Comparison of ENCODE assay signal across 8 cellular contexts in the genomic region with DNA sequence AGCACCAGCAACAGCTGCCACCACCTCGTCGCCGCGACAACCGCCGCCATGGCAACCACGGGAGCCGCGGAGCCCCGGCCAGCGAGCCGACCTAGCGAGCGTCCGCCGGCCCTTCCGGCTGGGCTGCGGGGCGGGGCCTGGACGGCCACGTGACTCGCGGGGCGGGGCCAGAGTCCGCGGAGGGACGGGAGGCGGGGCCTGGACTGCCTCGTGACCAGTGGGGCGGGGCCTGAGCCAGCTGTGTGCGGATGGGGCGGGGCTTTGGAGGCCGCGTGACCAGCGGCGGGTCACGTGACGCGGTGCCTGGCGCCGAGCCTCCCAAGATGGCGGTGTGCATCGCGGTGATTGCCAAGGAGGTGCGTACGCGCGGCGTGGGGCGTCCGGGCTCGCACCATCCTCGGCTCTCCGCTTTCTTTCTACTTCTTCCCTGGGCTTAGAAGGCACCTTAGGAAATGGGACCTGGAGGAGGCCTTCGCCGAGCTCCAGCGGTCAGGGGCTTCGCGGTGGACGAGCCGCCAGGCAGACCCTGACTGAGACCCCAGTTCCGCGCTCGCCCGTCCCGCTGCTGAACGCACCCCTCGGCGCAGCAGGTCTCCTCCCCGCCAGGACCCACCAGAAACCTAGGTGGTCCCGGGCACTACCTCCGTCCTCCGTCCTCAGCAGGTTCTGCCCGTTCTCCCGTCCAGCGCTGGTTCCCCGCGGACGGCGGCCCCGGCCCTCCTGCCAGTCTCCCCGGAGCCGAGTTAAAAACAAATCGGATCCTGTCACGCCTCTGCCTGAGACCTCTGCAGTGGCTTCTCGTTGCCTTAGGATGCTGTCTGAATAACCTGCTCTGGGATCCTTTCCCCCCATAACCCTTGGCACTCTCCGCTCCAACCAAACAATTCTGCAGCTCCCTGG. TPM values are rescaled to one million over a fixed set of nuclear protein-coding genes. Genes with fewer than 3 reads are reported as not detected.
DNase-seq lines count a peak whose midpoint lies in the region; ATAC-seq and TF ChIP-seq lines count a peak whose summit lies in the region.

A gene with protein sequence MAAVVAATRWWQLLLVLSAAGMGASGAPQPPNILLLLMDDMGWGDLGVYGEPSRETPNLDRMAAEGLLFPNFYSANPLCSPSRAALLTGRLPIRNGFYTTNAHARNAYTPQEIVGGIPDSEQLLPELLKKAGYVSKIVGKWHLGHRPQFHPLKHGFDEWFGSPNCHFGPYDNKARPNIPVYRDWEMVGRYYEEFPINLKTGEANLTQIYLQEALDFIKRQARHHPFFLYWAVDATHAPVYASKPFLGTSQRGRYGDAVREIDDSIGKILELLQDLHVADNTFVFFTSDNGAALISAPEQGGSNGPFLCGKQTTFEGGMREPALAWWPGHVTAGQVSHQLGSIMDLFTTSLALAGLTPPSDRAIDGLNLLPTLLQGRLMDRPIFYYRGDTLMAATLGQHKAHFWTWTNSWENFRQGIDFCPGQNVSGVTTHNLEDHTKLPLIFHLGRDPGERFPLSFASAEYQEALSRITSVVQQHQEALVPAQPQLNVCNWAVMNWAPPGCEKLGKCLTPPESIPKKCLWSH (minus strand): TSS at position 120 of the 900 bp plus-strand sequence. CDS start 70 bp downstream, at position 50.
TRAPPC2L (plus strand) TSS at position 300 of the 900 bp plus-strand sequence; CDS start at position 324, 24 bp downstream.

- ATAC-seq in RWPE2 (ENCODE audit: low read depth) (peak; percentile 66), natural killer cell (peak; percentile 90 to 98 (median 92))

- H3K27me3 ChIP-seq in Loucy (ENCODE audit: insufficient read depth, low read length, poor library complexity, severe bottlenecking) (no peaks in the 10 kb centered on the region), RWPE2 (ENCODE audit: insufficient read depth, poor library complexity, severe bottlenecking) (no peaks in the 10 kb centered on the region)

- peaks cover 15% of the 10 kb centered on the region for H3K36me3 Mint-ChIP-seq in activated T-helper 2 cell treated with anti-CD3 and anti-CD28 coated beads, Interferon-gamma antibody, Interleukin-2, Interleukin-4, amounts not matched to agents 10 μg/mL and 5 μg/mL and 100 μg/mL, durations not matched to agents 14 hours and 24 hours and 36 hours (ENCODE audit: low read depth)
- H3K36me3 Mint-ChIP-seq in natural killer cell, result no peaks in the 10 kb centered on the region

- TF ChIP-seq CTCF in Loucy (conservative IDR thresholded peaks at IDR 0.05; ENCODE audit: low read length), result no peak
- TF ChIP-seq CTCF in RWPE2 (IDR thresholded peaks at IDR 0.05; ENCODE audit: poor library complexity, severe bottlenecking), result no peak
- no peak for TF ChIP-seq CTCF in fibroblast of mammary gland (conservative IDR thresholded peaks at IDR 0.05; ENCODE audit: control insufficient read depth, insufficient read depth, low read depth, low read length)
- no peak for TF ChIP-seq CTCF in natural killer cell (IDR thresholded peaks at IDR 0.05)

- H3K4me1 Mint-ChIP-seq in activated T-helper 2 cell treated with anti-CD3 and anti-CD28 coated beads, Interferon-gamma antibody, Interleukin-2, Interleukin-4, amounts not matched to agents 10 μg/mL and 5 μg/mL and 100 μg/mL, durations not matched to agents 14 hours and 24 hours and 36 hours (ENCODE audit: low read depth), result peaks cover 14% of the 10 kb centered on the region
- H3K4me1 Mint-ChIP-seq in natural killer cell, result peaks cover 23 to 33% of the 10 kb centered on the region in 2 donors

- no peaks in the 10 kb centered on the region for H4K20me1 ChIP-seq in Loucy (ENCODE audit: insufficient read depth, low read length, poor library complexity, severe bottlenecking)

- H3K4me1 ChIP-seq in Loucy (ENCODE audit: insufficient read depth, low read length, poor library complexity, severe bottlenecking) (peaks cover 14% of the 10 kb centered on the region), RWPE2 (ENCODE audit: insufficient read depth, poor library complexity, severe bottlenecking) (no peaks in the 10 kb centered on the region)

- H3F3A ChIP-seq in Loucy (ENCODE audit: low read depth), result no peaks in the 10 kb centered on the region

- H3K27ac ChIP-seq in RWPE2 (ENCODE audit: poor library complexity, severe bottlenecking), result no peak within 1 kb of the TSS

- intact Hi-C loops in activated T-helper 2 cell treated with anti-CD3 and anti-CD28 coated beads, Interferon-gamma antibody, Interleukin-2, Interleukin-4, amounts not matched to agents 10 μg/mL and 5 μg/mL and 100 μg/mL, durations not matched to agents 14 hours and 24 hours and 36 hours (cut with micrococcal nuclease), result loop anchor here (1.0 to 2.0 kb wide), 2 partner anchors 44 to 120 kb away; no protein-coding TSS in a partner anchor
- intact Hi-C loops in natural killer cell (cut with micrococcal nuclease), result loop anchor here (2.0 to 5.0 kb wide), 2 partner anchors 44 to 120 kb away; no protein-coding TSS in a partner anchor

- H3K9me3 ChIP-seq in Loucy (ENCODE audit: insufficient read depth, low read depth, low read length) (no peaks in the 10 kb centered on the region), RWPE2 (ENCODE audit: severe bottlenecking) (no peaks in the 10 kb centered on the region)

- H3K4me3 ChIP-seq in Loucy (ENCODE audit: low read length, poor library complexity, severe bottlenecking) (peak within 1 kb of the TSS; percentile 92), RWPE2 (ENCODE audit: severe bottlenecking) (peak within 1 kb of the TSS; percentile 89), fibroblast of mammary gland (ENCODE audit: control insufficient read depth, low read depth, low read length) (peak within 1 kb of the TSS; percentile 97)

- peak within 1 kb of the TSS; percentile 80; the same call in 1 of the 2 replicates for H2AFZ ChIP-seq in Loucy (ENCODE audit: low read length)

- DNase-seq in EH (ENCODE audit: low read depth) (peak; percentile 95), H4 (ENCODE audit: low spot score) (peak; percentile 93), RWPE2 (ENCODE audit: low spot score) (peak; percentile 98), fibroblast of mammary gland (ENCODE audit: low read depth) (peak; percentile 91), natural killer cell (peak; percentile 100)
- DNase-seq in activated T-helper 2 cell treated with anti-CD3 and anti-CD28 coated beads, Interferon-gamma antibody, Interleukin-2, Interleukin-4, amounts not matched to agents 10 μg/mL and 5 μg/mL and 100 μg/mL, durations not matched to agents 14 hours and 24 hours and 36 hours (ENCODE audit: low spot score), result peak; percentile 97
- DNase-seq in stimulated activated naive CD4-positive, alpha-beta T cell (lab: John Stamatoyannopoulos, UW), result peak; percentile 95 to 98 (median 97)

- peak within 1 kb of the TSS; percentile 88 for H3K27ac Mint-ChIP-seq in activated T-helper 2 cell treated with anti-CD3 and anti-CD28 coated beads, Interferon-gamma antibody, Interleukin-2, Interleukin-4, amounts not matched to agents 10 μg/mL and 5 μg/mL and 100 μg/mL, durations not matched to agents 14 hours and 24 hours and 36 hours
- peak within 1 kb of the TSS; percentile 91 to 93 for H3K27ac Mint-ChIP-seq in natural killer cell

- H3K4me3 Mint-ChIP-seq in activated T-helper 2 cell treated with anti-CD3 and anti-CD28 coated beads, Interferon-gamma antibody, Interleukin-2, Interleukin-4, amounts not matched to agents 10 μg/mL and 5 μg/mL and 100 μg/mL, durations not matched to agents 14 hours and 24 hours and 36 hours (ENCODE audit: low read depth), result peak within 1 kb of the TSS; percentile 97
- H3K4me3 Mint-ChIP-seq in natural killer cell, result peak within 1 kb of the TSS; percentile 97

- H3K9ac ChIP-seq in Loucy (ENCODE audit: low read depth, low read length, poor library complexity, severe bottlenecking), result peak within 1 kb of the TSS; percentile 61

- H3K4me2 ChIP-seq in Loucy (ENCODE audit: low read depth, low read length, poor library complexity, severe bottlenecking), result peak within 1 kb of the TSS; percentile 94

- H3K27me3 Mint-ChIP-seq in activated T-helper 2 cell treated with anti-CD3 and anti-CD28 coated beads, Interferon-gamma antibody, Interleukin-2, Interleukin-4, amounts not matched to agents 10 μg/mL and 5 μg/mL and 100 μg/mL, durations not matched to agents 14 hours and 24 hours and 36 hours (ENCODE audit: low read depth), result no peaks in the 10 kb centered on the region
- no peaks in the 10 kb centered on the region for H3K27me3 Mint-ChIP-seq in natural killer cell (ENCODE audit: low read depth in 2 of 2)

- H3K79me2 ChIP-seq in Loucy (ENCODE audit: insufficient read depth, low read length), result no peaks in the 10 kb centered on the region

- no peaks in the 10 kb centered on the region for H3K9me2 ChIP-seq in Loucy (replicated peaks; ENCODE audit: low read depth, low read length)

- no peaks in the 10 kb centered on the region for H3K9me3 Mint-ChIP-seq in activated T-helper 2 cell treated with anti-CD3 and anti-CD28 coated beads, Interferon-gamma antibody, Interleukin-2, Interleukin-4, amounts not matched to agents 10 μg/mL and 5 μg/mL and 100 μg/mL, durations not matched to agents 14 hours and 24 hours and 36 hours
- H3K9me3 Mint-ChIP-seq in natural killer cell, result no peaks in the 10 kb centered on the region

- no peaks in the 10 kb centered on the region for H3K36me3 ChIP-seq in Loucy (ENCODE audit: insufficient read depth, low read length)
- H3K36me3 ChIP-seq in RWPE2 (ENCODE audit: low read depth), result peaks cover 24% of the 10 kb centered on the region

RNA-seq across cellular contexts. Expression of the first gene that starts in this region (rescaled TPM):
- 18.2 and 22.7 TPM in 2 replicates for total RNA-seq in H4 (2014; rRNA removed; shearing (Covaris generic))
- 26.1 and 27.8 TPM in 2 replicates for total RNA-seq in activated T-helper 2 cell treated with anti-CD3 and anti-CD28 coated beads, Interferon-gamma antibody, Interleukin-2, Interleukin-4, amounts not matched to agents 10 μg/mL and 5 μg/mL and 100 μg/mL, durations not matched to agents 14 hours and 24 hours and 36 hours
- total RNA-seq in natural killer cell, result 10 to 100 TPM; 58.1 to 75.8 (median 65.7) TPM

RNA-seq across cellular contexts. Expression of gene TRAPPC2L, which starts in this region (rescaled TPM):
- 50.7 and 54.2 TPM in 2 replicates for total RNA-seq in H4 (2014; rRNA removed; shearing (Covaris generic))
- total RNA-seq in activated T-helper 2 cell treated with anti-CD3 and anti-CD28 coated beads, Interferon-gamma antibody, Interleukin-2, Interleukin-4, amounts not matched to agents 10 μg/mL and 5 μg/mL and 100 μg/mL, durations not matched to agents 14 hours and 24 hours and 36 hours, result 56.5 and 57.5 TPM in 2 replicates
- 10 to 100 TPM; 31.9 to 39.0 (median 36.2) TPM for total RNA-seq in natural killer cell
